In genomic region chr11:460331-461199, GRCh38 we compare ENCODE assay signal across 13 cellular contexts. TPM values are rescaled to one million over a fixed set of nuclear protein-coding genes. Genes with fewer than 3 reads are reported as not detected.
A peak's percentile ranks its signal among the peaks of the same experiment; 100 is the strongest.
DNase-seq lines count a peak whose midpoint lies in the region; ATAC-seq and TF ChIP-seq lines count a peak whose summit lies in the region.
"Had no signal": no experiment of that assay in that cellular context is flagged by ENCODE, and none has a peak within 500 bp of the region (broad histone marks: within the 10 kb centered on the region; RNA-seq: fewer than 3 reads in every experiment).

No MANE protein-coding gene starts in this region.

- DNase-seq in RWPE2 (ENCODE audit: low spot score) (peak; percentile 48), heart left ventricle (peak; percentile 52 to 86 (median 76)), retinal pigment epithelial cell (ENCODE audit: low read depth) (peak; percentile 24), body of pancreas (no peak), GM13976 (ENCODE audit: low spot score) (no peak), hippocampal formation (lab: John Stamatoyannopoulos, UW) (no peak)
- DNase-seq: activated CD4-positive, alpha-beta memory T cell treated with anti-CD3 and anti-CD28 coated beads, Interleukin-2, amount 10 ng/mL, durations not matched to agents 7 days and 5 days; activated naive CD4-positive, alpha-beta T cell treated with anti-CD3 and anti-CD28 coated beads, Interleukin-2, amount 50 U/mL, for 16 hours; CD4-positive, CD25-positive, alpha-beta regulatory T cell; gastrocnemius medialis; NCI-H1105; SW 1271; tibial artery had no signal

- H3K4me1 ChIP-seq in RWPE2 (ENCODE audit: insufficient read depth, poor library complexity, severe bottlenecking), result no peaks in the 10 kb centered on the region
- H3K4me1 ChIP-seq in heart left ventricle, result peaks cover 0 to 30% (median 18%) of the 10 kb centered on the region in 12 donors
- H3K4me1 ChIP-seq in body of pancreas, result no peaks in the 10 kb centered on the region
- H3K4me1 ChIP-seq: gastrocnemius medialis, tibial artery had no signal

- peaks cover 18% of the 10 kb centered on the region for H3K36me3 ChIP-seq in RWPE2 (ENCODE audit: low read depth)
- H3K36me3 ChIP-seq in heart left ventricle, result peaks cover 0 to 37% (median 15%) of the 10 kb centered on the region in 9 donors
- no peaks in the 10 kb centered on the region for H3K36me3 ChIP-seq in body of pancreas (replicated peaks in 1 of 2; ENCODE audit: insufficient read depth in 1 of 2, low read depth in 2 of 2)

- no peak for TF ChIP-seq CTCF in RWPE2 (IDR thresholded peaks at IDR 0.05; ENCODE audit: poor library complexity, severe bottlenecking)
- no peak for TF ChIP-seq CTCF in heart left ventricle (IDR thresholded peaks at IDR 0.05)
- no peak for TF ChIP-seq CTCF in retinal pigment epithelial cell (conservative IDR thresholded peaks at IDR 0.05; ENCODE audit: low read depth, low read length)
- TF ChIP-seq CTCF in body of pancreas (IDR thresholded peaks at IDR 0.05), result no peak
- no peak for TF ChIP-seq CTCF in GM13976 (IDR thresholded peaks at IDR 0.05; ENCODE audit: borderline replicate concordance, control extremely low read depth, extremely low read depth, insufficient read depth, missing control alignments)

- H3K27ac ChIP-seq in RWPE2 (ENCODE audit: poor library complexity, severe bottlenecking) (no peak overlapping the region), heart left ventricle (peak overlapping the region; percentile 10 to 88 (median 74)), body of pancreas (no peak overlapping the region)
- H3K27ac ChIP-seq: gastrocnemius medialis, tibial artery had no signal

- 51 to 55% (median 52%) methylated on average over 18 to 41 of the region's 41 CpGs for WGBS in heart left ventricle, 4 donors
- 93 to 100% methylated on average over 2 to 34 of the region's 41 CpGs for WGBS in body of pancreas, 2 donors

- H3K27me3 ChIP-seq in RWPE2 (ENCODE audit: insufficient read depth, poor library complexity, severe bottlenecking) (no peaks in the 10 kb centered on the region), heart left ventricle (no peaks in the 10 kb centered on the region), body of pancreas (no peaks in the 10 kb centered on the region)
- H3K27me3 ChIP-seq: gastrocnemius medialis, tibial artery had no signal

- H3K4me3 ChIP-seq in RWPE2 (ENCODE audit: severe bottlenecking) (no peak overlapping the region), heart left ventricle (peak overlapping the region in 10 of 12 donors; percentile 28 to 56 (median 41)), retinal pigment epithelial cell (ENCODE audit: low read length) (no peak overlapping the region), body of pancreas (no peak overlapping the region)
- H3K4me3 ChIP-seq: gastrocnemius medialis, tibial artery had no signal

- H3K9me3 ChIP-seq in RWPE2 (ENCODE audit: severe bottlenecking) (no peaks in the 10 kb centered on the region), heart left ventricle (no peaks in the 10 kb centered on the region), body of pancreas (no peaks in the 10 kb centered on the region)
- H3K9me3 ChIP-seq: gastrocnemius medialis, tibial artery had no signal

- in situ Hi-C loops in GM13976 (cut with MboI; ENCODE audit: low sequenced_read_pairs, unreplicated experiment), result no loop called here

- intact Hi-C loops in heart left ventricle (cut with DNase I) (loop anchor here in 1 of 10 donors (5.0 kb wide), 1 partner anchor 42 kb away; no protein-coding TSS in a partner anchor), body of pancreas (cut with DNase I) (no loop called here)

- ATAC-seq in RWPE2 (ENCODE audit: low read depth) (no peak), heart left ventricle (peak; percentile 69 to 87 (median 80)), body of pancreas (no peak)
- ATAC-seq: gastrocnemius medialis had no signal

- TF ChIP-seq POLR2A in heart left ventricle (IDR thresholded peaks at IDR 0.05), result peak in 1 of 2 donors; percentile 12
- TF ChIP-seq POLR2A in body of pancreas (IDR thresholded peaks at IDR 0.05), result no peak

RNA-seq across cellular contexts. Expression of gene PTDSS2, which starts 10.5 kb away (rescaled TPM):
- total RNA-seq in heart left ventricle (10 to 100 TPM; 20.3 to 43.0 (median 25.7) TPM), body of pancreas (10 to 100 TPM; 17.4 to 93.3 TPM)
- 10 to 100 TPM; 33.1 to 36.2 TPM for polyA plus RNA-seq in heart left ventricle

RNA-seq across cellular contexts. Expression of gene ANO9, which starts 18.8 kb away (rescaled TPM):
- total RNA-seq in heart left ventricle (1 to 10 TPM in 2 of 9 donors, under 1 TPM in 1, not detected in 6; 0.21 to 3.1 (median 2.7) TPM), body of pancreas (10 to 100 TPM; 15.6 to 26.4 TPM)
- polyA plus RNA-seq in heart left ventricle, result under 1 TPM; 0.07 to 0.19 TPM

RNA-seq across cellular contexts. Expression of gene SIGIRR, which starts 45.8 kb away (rescaled TPM):
- total RNA-seq in heart left ventricle (10 to 100 TPM; 22.6 to 65.6 (median 30.4) TPM), body of pancreas (10 to 100 TPM; 50.8 to 65.6 TPM)
- polyA plus RNA-seq in heart left ventricle, result 100 to 1,000 TPM in 1 of 2 donors, 10 to 100 TPM in 1; 41.2 to 105 TPM

RNA-seq across cellular contexts. Expression of gene RNH1, which starts 46.5 kb away (rescaled TPM):
- total RNA-seq in heart left ventricle, result 100 to 1,000 TPM; 132 to 247 (median 158) TPM
- polyA plus RNA-seq in heart left ventricle, result 100 to 1,000 TPM in 1 of 2 donors, 10 to 100 TPM in 1; 58.2 to 207 TPM
- 100 to 1,000 TPM in 1 of 2 donors, 10 to 100 TPM in 1; 97.8 to 153 TPM for total RNA-seq in body of pancreas

Comparison
In these comparisons a context has a peak if more than half of its experiments do, and no peak if none do; other contexts are left out.
1. ATAC-seq: peak in heart left ventricle (4 of 4); none in RWPE2 (single experiment) and body of pancreas (single experiment).
2. DNase-seq: peak in RWPE2 (single experiment), heart left ventricle (5 of 5) and retinal pigment epithelial cell (single experiment); none in body of pancreas (0 of 4), GM13976 (single experiment) and hippocampal formation (0 of 2).
3. H3K27ac ChIP-seq: peak in heart left ventricle (12 of 12); none in RWPE2 (single experiment) and body of pancreas (0 of 4).
4. H3K4me3 ChIP-seq: peak in heart left ventricle (10 of 12); none in RWPE2 (single experiment), retinal pigment epithelial cell (single experiment) and body of pancreas (0 of 2).
5. RNA of gene ANO9, which starts 18.8 kb away (total RNA-seq): 15.6 to 26.4 TPM in body of pancreas; 0.21 to 3.1 TPM in heart left ventricle; every median in the first group is over 4 times any median in the second.